In the genomic region with DNA sequence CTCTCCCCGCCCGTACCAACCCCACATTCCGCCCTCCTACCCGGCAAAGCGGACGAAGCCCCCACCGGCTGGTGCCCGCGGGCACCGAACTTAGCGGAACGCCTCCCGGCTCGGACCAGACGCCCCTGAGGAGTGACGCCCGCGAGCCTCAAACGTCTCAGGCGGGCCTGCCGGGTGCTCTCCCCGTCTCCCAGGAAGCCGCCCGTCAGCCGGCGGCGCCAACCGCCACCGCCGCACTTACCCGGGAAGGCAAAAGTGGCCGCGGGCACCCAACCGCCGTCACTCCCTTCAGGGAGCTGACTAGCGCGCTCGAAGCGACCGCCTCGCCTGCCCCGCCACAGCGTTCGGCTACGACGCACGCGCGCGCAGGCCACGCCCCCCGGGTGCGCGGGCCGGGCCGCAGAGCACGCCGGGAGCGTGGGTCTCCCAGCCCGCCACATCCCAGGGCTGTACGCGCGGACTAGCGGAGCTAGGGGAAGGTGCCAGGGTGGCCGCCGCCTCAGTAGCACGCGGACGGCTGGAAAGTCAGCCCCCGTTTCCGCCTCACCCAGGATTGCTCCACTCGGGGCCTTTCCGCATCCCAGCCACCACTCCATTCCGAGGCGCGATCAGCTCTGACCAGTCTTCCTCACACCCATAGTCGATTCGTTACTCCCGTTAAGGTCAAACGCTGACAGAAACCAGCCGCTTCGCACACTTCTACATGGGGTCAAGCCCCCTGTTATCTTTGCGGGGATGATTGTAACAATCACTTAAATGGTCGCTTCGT, we compare ENCODE assay signal across 8 cellular contexts.
A peak's percentile ranks its signal among the peaks of the same experiment; 100 is the strongest.
DNase-seq lines count a peak whose midpoint lies in the region; ATAC-seq and TF ChIP-seq lines count a peak whose summit lies in the region.

A gene (minus strand): TSS at position 346 of the 769 bp plus-strand sequence. CDS start 3,760 bp downstream, outside the sequence.

- H3K4me3 ChIP-seq in KMS-11 (IDR thresholded peaks at IDR 0.05; ENCODE audit: insufficient read depth, low read depth, low read length) (no peak within 1 kb of the TSS), fibroblast of pulmonary artery (replicated peaks; ENCODE audit: low read depth, low read length) (peak within 1 kb of the TSS; percentile 82)

- peak within 1 kb of the TSS; percentile 74; the same call in 1 of the 2 replicates for H3K9ac ChIP-seq in KMS-11

- peak within 1 kb of the TSS; percentile 85 to 97 (median 96) for H3K4me3 Mint-ChIP-seq in nephron
- peak within 1 kb of the TSS; percentile 91 for H3K4me3 Mint-ChIP-seq in stimulated activated naive CD8-positive, alpha-beta T cell treated with anti-CD3 and anti-CD28 coated beads, Interleukin-15, Interleukin-2, amounts not matched to agents 100 ng/mL and 50 ng/mL, for 24 hours

- H3K4me1 ChIP-seq in KMS-11 (ENCODE audit: low read depth, poor library complexity, severe bottlenecking) = peaks cover 8% of the 10 kb centered on the region

- ATAC-seq in GM21825 (IDR thresholded peaks at IDR 0.05; ENCODE audit: unreplicated experiment) = peak; percentile 94

- peak within 1 kb of the TSS; percentile 29 for H3K4me2 ChIP-seq in KMS-11

- DNase-seq in EH (ENCODE audit: low read depth) = peak; percentile 88
- DNase-seq in SHP77 (lab: John Stamatoyannopoulos, UW) = peak; percentile 89 to 93
- DNase-seq in activated effector memory CD4-positive, alpha-beta T cell treated with Interleukin-2 at 50 U/mL for 16 hours = peak; percentile 85
- peak; percentile 84 for DNase-seq in fibroblast of pulmonary artery (ENCODE audit: low read depth)

- H3K36me3 ChIP-seq in KMS-11 (ENCODE audit: insufficient read depth) = no peaks in the 10 kb centered on the region

- peak within 1 kb of the TSS; percentile 80 to 88 (median 84) for H3K27ac Mint-ChIP-seq in nephron
- peak within 1 kb of the TSS; percentile 94 for H3K27ac Mint-ChIP-seq in stimulated activated naive CD8-positive, alpha-beta T cell treated with anti-CD3 and anti-CD28 coated beads, Interleukin-15, Interleukin-2, amounts not matched to agents 100 ng/mL and 50 ng/mL, for 24 hours

- TF ChIP-seq CTCF in KMS-11 (conservative IDR thresholded peaks at IDR 0.05; ENCODE audit: low read depth, low read length) (no peak), fibroblast of pulmonary artery (IDR thresholded peaks at IDR 0.05; ENCODE audit: low read length, missing control alignments) (no peak), nephron (IDR thresholded peaks at IDR 0.05; ENCODE audit: unreplicated experiment in 3 of 3) (no peak)

- peaks cover 3% of the 10 kb centered on the region for H3K27me3 Mint-ChIP-seq in nephron (ENCODE audit: low read depth)
- H3K27me3 Mint-ChIP-seq in stimulated activated naive CD8-positive, alpha-beta T cell treated with anti-CD3 and anti-CD28 coated beads, Interleukin-15, Interleukin-2, amounts not matched to agents 100 ng/mL and 50 ng/mL, for 24 hours = no peaks in the 10 kb centered on the region

- no peaks in the 10 kb centered on the region for H4K20me1 ChIP-seq in KMS-11 (ENCODE audit: insufficient read depth)

- H3K9me3 Mint-ChIP-seq in nephron = no peaks in the 10 kb centered on the region
- no peaks in the 10 kb centered on the region for H3K9me3 Mint-ChIP-seq in stimulated activated naive CD8-positive, alpha-beta T cell treated with anti-CD3 and anti-CD28 coated beads, Interleukin-15, Interleukin-2, amounts not matched to agents 100 ng/mL and 50 ng/mL, for 24 hours

- peak within 1 kb of the TSS; percentile 54 for H3K27ac ChIP-seq in KMS-11

- H3K4me1 Mint-ChIP-seq in nephron = peaks cover 18% of the 10 kb centered on the region
- H3K4me1 Mint-ChIP-seq in stimulated activated naive CD8-positive, alpha-beta T cell treated with anti-CD3 and anti-CD28 coated beads, Interleukin-15, Interleukin-2, amounts not matched to agents 100 ng/mL and 50 ng/mL, for 24 hours (ENCODE audit: low read depth) = peaks cover 56% of the 10 kb centered on the region

- H3K36me3 Mint-ChIP-seq in nephron (ENCODE audit: low read depth) = no peaks in the 10 kb centered on the region
- peaks cover 25% of the 10 kb centered on the region for H3K36me3 Mint-ChIP-seq in stimulated activated naive CD8-positive, alpha-beta T cell treated with anti-CD3 and anti-CD28 coated beads, Interleukin-15, Interleukin-2, amounts not matched to agents 100 ng/mL and 50 ng/mL, for 24 hours (ENCODE audit: low read depth)

- H3K79me2 ChIP-seq in KMS-11 (ENCODE audit: insufficient read depth, low read depth) = no peaks in the 10 kb centered on the region

- H2AFZ ChIP-seq in KMS-11 (ENCODE audit: low read depth) = peak within 1 kb of the TSS; percentile 86

- no peaks in the 10 kb centered on the region for H3K27me3 ChIP-seq in KMS-11 (ENCODE audit: insufficient read depth, low read depth)
